ENCODE assay signal across 1 cellular context in the genomic region with DNA sequence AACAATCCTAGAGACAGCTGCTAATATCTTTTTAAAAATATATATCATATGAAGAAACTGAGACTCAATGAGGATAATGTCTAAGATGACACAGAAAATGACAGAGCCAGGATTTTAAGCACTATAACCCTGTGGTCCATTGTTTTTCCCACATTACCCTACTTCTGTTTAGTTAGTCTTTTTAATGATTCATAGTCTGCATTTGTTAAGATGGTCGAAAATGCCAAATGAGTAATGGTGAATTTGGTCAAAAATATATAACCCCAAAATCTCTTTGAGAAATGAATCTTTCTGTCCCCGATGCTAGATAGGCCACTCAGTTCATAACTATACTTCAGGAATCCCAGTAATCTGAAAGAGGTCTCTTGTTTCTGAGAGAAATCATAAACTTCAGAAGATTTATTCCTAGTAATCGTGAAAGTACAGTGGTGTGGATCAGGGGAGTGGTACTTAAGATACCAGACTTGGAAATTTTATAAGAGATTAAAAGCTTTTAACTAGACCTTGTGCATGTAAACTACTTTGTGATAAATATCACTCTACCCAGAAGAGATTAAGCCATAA.
TF ChIP-seq lines count a peak whose summit lies in the region.

No MANE protein-coding gene starts in this region.

TF ChIP-seq in IMR-90, 13 proteins besides CTCF, POLR2A, EP300 and RAD21:
- TF ChIP-seq CEBPB (IDR thresholded peaks at IDR 0.05; ENCODE audit: low read depth, low read length) = no peak
- TF ChIP-seq NFE2L2 (IDR thresholded peaks at IDR 0.05; ENCODE audit: low read depth, low read length) = no peak
- TF ChIP-seq CHD1 (IDR thresholded peaks at IDR 0.05; ENCODE audit: low read depth, low read length) = no peak
- no peak for TF ChIP-seq RCOR1 (IDR thresholded peaks at IDR 0.05; ENCODE audit: insufficient replicate concordance, low read length)
- TF ChIP-seq MAZ (IDR thresholded peaks at IDR 0.05; ENCODE audit: borderline replicate concordance, low read depth, low read length) = no peak
- no peak for TF ChIP-seq BHLHE40 (IDR thresholded peaks at IDR 0.05; ENCODE audit: low read depth, low read length)
- no peak for TF ChIP-seq FOS (IDR thresholded peaks at IDR 0.05; ENCODE audit: low read depth, low read length)
